In the genomic region with DNA sequence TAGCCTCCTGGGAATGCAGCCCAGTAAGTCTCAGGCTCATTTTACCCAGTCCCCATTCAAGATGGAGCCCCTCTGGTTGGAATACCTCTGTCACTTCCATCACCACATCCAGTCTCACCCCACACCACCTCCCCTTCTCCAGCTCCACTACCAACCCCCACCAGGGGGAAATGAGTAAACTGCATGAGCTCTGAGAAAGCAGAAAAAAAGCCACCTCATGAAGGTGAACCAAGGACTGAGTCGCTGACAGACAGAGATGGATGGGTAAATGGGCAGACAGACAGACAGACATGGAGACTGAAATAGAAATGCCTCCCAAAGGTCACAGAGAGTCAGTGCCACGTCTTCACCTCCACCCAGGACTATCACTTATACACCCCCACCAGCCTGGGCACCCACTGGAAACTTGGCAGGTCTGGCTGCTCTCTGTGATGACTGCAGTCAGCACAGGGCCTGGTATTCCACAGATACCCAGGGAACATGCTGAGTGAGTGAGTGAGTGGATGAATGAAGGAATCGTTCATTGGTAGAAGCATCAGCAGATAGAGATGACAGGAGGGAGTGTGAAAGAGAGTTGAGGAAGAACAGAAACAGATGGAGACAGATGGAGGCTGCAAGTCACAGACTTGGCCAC, we compare ENCODE assay signal across 15 cellular contexts. TPM values are rescaled to one million over a fixed set of nuclear protein-coding genes. Genes with fewer than 3 reads are reported as not detected.
DNase-seq lines count a peak whose midpoint lies in the region; ATAC-seq and TF ChIP-seq lines count a peak whose summit lies in the region.
"Had no signal": no experiment of that assay in that cellular context is flagged by ENCODE, and none has a peak within 500 bp of the region (broad histone marks: within the 10 kb centered on the region; RNA-seq: fewer than 3 reads in every experiment).

No MANE protein-coding gene starts in this region.

- DNase-seq in activated naive CD4-positive, alpha-beta T cell treated with anti-CD3 and anti-CD28 coated beads, Interleukin-2, amount 10 ng/mL, durations not matched to agents 7 days and 5 days = no peak
- no peak for DNase-seq in activated naive CD4-positive, alpha-beta T cell treated with anti-CD3 and anti-CD28 coated beads, Interleukin-2, amount 50 U/mL, for 16 hours
- DNase-seq in SK-N-SH = no peak
- no peak for DNase-seq in esophagus muscularis mucosa (ENCODE audit: extremely low spot score)
- no peak for DNase-seq in stimulated activated effector memory CD8-positive, alpha-beta T cell treated with anti-CD3 and anti-CD28 coated beads, Interleukin-12 subunit alpha, Interleukin-12 subunit beta, amount 100 ng/mL, for 72 hours (ENCODE audit: low spot score in 2 of 2)
- DNase-seq in effector CD8-positive, alpha-beta T cell (lab: John Stamatoyannopoulos, UW) = no peak
- DNase-seq: activated gamma-delta T cell treated with Interleukin-2 at 50 U/mL for 16 hours, foreskin melanocyte, left colon, NCI-H2029, SJCRH30 had no signal

- no peaks in the 10 kb centered on the region for H4K20me1 ChIP-seq in SK-N-SH (ENCODE audit: insufficient read depth)

- peak overlapping the region; percentile 29 for H3K27ac Mint-ChIP-seq in activated naive CD4-positive, alpha-beta T cell treated with anti-CD3 and anti-CD28 coated beads, Interleukin-2, amount 10 ng/mL, durations not matched to agents 7 days and 5 days
- H3K27ac Mint-ChIP-seq in stimulated activated effector memory CD8-positive, alpha-beta T cell treated with anti-CD3 and anti-CD28 coated beads, Interleukin-12 subunit alpha, Interleukin-12 subunit beta, amount 100 ng/mL, for 72 hours = peak overlapping the region; percentile 89
- H3K27ac Mint-ChIP-seq in stimulated activated memory B cell treated with anti-CD40 and anti-IgM and Interleukin-4, amounts not matched to agents 10 μg/mL and 1 μg/mL and 100 μg/mL, for 72 hours = no peak overlapping the region

- POLR2A ChIA-PET in SK-N-SH (lab: Yijun Ruan, JAX) = no interaction called here

- peaks cover 31 to 50% of the 10 kb centered on the region in 2 experiments; a peak in 3 of 4 replicates for H3K4me1 ChIP-seq in SK-N-SH (ENCODE audit: control insufficient read depth in 1 of 2, insufficient read depth in 2 of 2, low read depth in 1 of 2, low read length in 1 of 2)
- H3K4me1 ChIP-seq in esophagus muscularis mucosa = peaks cover 55 to 63% (median 61%) of the 10 kb centered on the region in 4 donors

- ATAC-seq in stimulated activated effector memory CD8-positive, alpha-beta T cell treated with anti-CD3 and anti-CD28 coated beads, Interleukin-12 subunit alpha, Interleukin-12 subunit beta, amount 100 ng/mL, for 72 hours = peak; percentile 27
- no peak for ATAC-seq in GM19351 (IDR thresholded peaks at IDR 0.05; ENCODE audit: unreplicated experiment)
- no peak for ATAC-seq in stimulated activated memory B cell treated with anti-CD40 and anti-IgM and Interleukin-4, amounts not matched to agents 10 μg/mL and 1 μg/mL and 100 μg/mL, for 72 hours
- ATAC-seq: left colon had no signal

- H3K9me3 ChIP-seq in SK-N-SH (no peaks in the 10 kb centered on the region), esophagus muscularis mucosa (no peaks in the 10 kb centered on the region)
- H3K9me3 ChIP-seq: SJCRH30 had no signal

- H3K27ac ChIP-seq in SK-N-SH (ENCODE audit: low read depth in 2 of 2, low read length in 1 of 2) (peak overlapping the region in 1 of 2 experiments; percentile 93; a peak in 2 of 4 replicates), esophagus muscularis mucosa (replicated peaks in 1 of 4) (peak overlapping the region; percentile 92 to 96 (median 94))

- peaks cover 0 to 13% of the 10 kb centered on the region in 2 experiments for H3K36me3 ChIP-seq in SK-N-SH (replicated peaks in 1 of 2; ENCODE audit: control insufficient read depth in 1 of 2, insufficient read depth in 2 of 2, low read length in 1 of 2)
- H3K36me3 ChIP-seq in esophagus muscularis mucosa = peaks cover 0 to 6% (median 0%) of the 10 kb centered on the region in 4 donors
- H3K36me3 ChIP-seq: SJCRH30 had no signal

- H3K27me3 Mint-ChIP-seq in activated naive CD4-positive, alpha-beta T cell treated with anti-CD3 and anti-CD28 coated beads, Interleukin-2, amount 10 ng/mL, durations not matched to agents 7 days and 5 days = peaks cover 19% of the 10 kb centered on the region
- H3K27me3 Mint-ChIP-seq in stimulated activated memory B cell treated with anti-CD40 and anti-IgM and Interleukin-4, amounts not matched to agents 10 μg/mL and 1 μg/mL and 100 μg/mL, for 72 hours = no peaks in the 10 kb centered on the region

- H3K27me3 ChIP-seq in SK-N-SH (ENCODE audit: insufficient read depth) (no peaks in the 10 kb centered on the region), esophagus muscularis mucosa (no peaks in the 10 kb centered on the region)
- H3K27me3 ChIP-seq: SJCRH30 had no signal

- H3K9me2 ChIP-seq in SK-N-SH = no peaks in the 10 kb centered on the region

- H3K4me3 Mint-ChIP-seq in activated naive CD4-positive, alpha-beta T cell treated with anti-CD3 and anti-CD28 coated beads, Interleukin-2, amount 10 ng/mL, durations not matched to agents 7 days and 5 days = no peak overlapping the region
- peak overlapping the region; percentile 43 for H3K4me3 Mint-ChIP-seq in stimulated activated effector memory CD8-positive, alpha-beta T cell treated with anti-CD3 and anti-CD28 coated beads, Interleukin-12 subunit alpha, Interleukin-12 subunit beta, amount 100 ng/mL, for 72 hours
- no peak overlapping the region for H3K4me3 Mint-ChIP-seq in stimulated activated memory B cell treated with anti-CD40 and anti-IgM and Interleukin-4, amounts not matched to agents 10 μg/mL and 1 μg/mL and 100 μg/mL, for 72 hours

- TF ChIP-seq EP300 in SK-N-SH (IDR thresholded peaks at IDR 0.05; ENCODE audit: borderline replicate concordance in 1 of 2, low read depth in 1 of 2, low read length in 1 of 2) = no peak
- TF ChIP-seq EP300 in esophagus muscularis mucosa (IDR thresholded peaks at IDR 0.05) = no peak

- H3K4me2 ChIP-seq in SK-N-SH = peak overlapping the region; percentile 82

- peaks cover 37% of the 10 kb centered on the region for H3F3A ChIP-seq in SK-N-SH (replicated peaks; ENCODE audit: insufficient read depth)

- peak overlapping the region; percentile 73 for H3K9ac ChIP-seq in SK-N-SH

- TF ChIP-seq POLR2A in esophagus muscularis mucosa (IDR thresholded peaks at IDR 0.05; ENCODE audit: low read depth) = no peak

- H3K9me3 Mint-ChIP-seq in activated naive CD4-positive, alpha-beta T cell treated with anti-CD3 and anti-CD28 coated beads, Interleukin-2, amount 10 ng/mL, durations not matched to agents 7 days and 5 days = peaks cover 15% of the 10 kb centered on the region
- H3K9me3 Mint-ChIP-seq in stimulated activated effector memory CD8-positive, alpha-beta T cell treated with anti-CD3 and anti-CD28 coated beads, Interleukin-12 subunit alpha, Interleukin-12 subunit beta, amount 100 ng/mL, for 72 hours = peaks cover 4% of the 10 kb centered on the region
- H3K9me3 Mint-ChIP-seq in stimulated activated memory B cell treated with anti-CD40 and anti-IgM and Interleukin-4, amounts not matched to agents 10 μg/mL and 1 μg/mL and 100 μg/mL, for 72 hours = peaks cover 5% of the 10 kb centered on the region

- no peak for TF ChIP-seq RAD21 in SK-N-SH (IDR thresholded peaks at IDR 0.05; ENCODE audit: low read length)

- H3K79me2 ChIP-seq in SK-N-SH (ENCODE audit: insufficient read depth) = peaks cover 56% of the 10 kb centered on the region

- CTCF ChIA-PET in activated naive CD4-positive, alpha-beta T cell treated with anti-CD3 and anti-CD28 coated beads, Interleukin-2, amount 10 ng/mL, durations not matched to agents 7 days and 5 days (lab: Charles Lee) = interaction anchor here (3.7 kb wide), 1 partner anchor 13 kb away, joined by 19 read pairs; no protein-coding TSS in a partner anchor
- CTCF ChIA-PET in SK-N-SH (lab: Yijun Ruan, JAX) = interaction anchor here (1.1 to 5.9 kb wide), 3 partner anchors 12 to 217 kb away, joined by 3 to 51 read pairs (median 4); no protein-coding TSS in a partner anchor

- TF ChIP-seq CTCF in SK-N-SH (IDR thresholded peaks at IDR 0.05) (no peak), esophagus muscularis mucosa (IDR thresholded peaks at IDR 0.05) (no peak)

- H3K36me3 Mint-ChIP-seq in activated naive CD4-positive, alpha-beta T cell treated with anti-CD3 and anti-CD28 coated beads, Interleukin-2, amount 10 ng/mL, durations not matched to agents 7 days and 5 days = peaks cover 22% of the 10 kb centered on the region
- peaks cover 18% of the 10 kb centered on the region for H3K36me3 Mint-ChIP-seq in stimulated activated effector memory CD8-positive, alpha-beta T cell treated with anti-CD3 and anti-CD28 coated beads, Interleukin-12 subunit alpha, Interleukin-12 subunit beta, amount 100 ng/mL, for 72 hours
- H3K36me3 Mint-ChIP-seq in stimulated activated memory B cell treated with anti-CD40 and anti-IgM and Interleukin-4, amounts not matched to agents 10 μg/mL and 1 μg/mL and 100 μg/mL, for 72 hours = peaks cover 15% of the 10 kb centered on the region

- intact Hi-C loops in esophagus muscularis mucosa (cut with DNase I) = no loop called here

- H3K4me1 Mint-ChIP-seq in activated naive CD4-positive, alpha-beta T cell treated with anti-CD3 and anti-CD28 coated beads, Interleukin-2, amount 10 ng/mL, durations not matched to agents 7 days and 5 days = peaks cover 54% of the 10 kb centered on the region
- H3K4me1 Mint-ChIP-seq in stimulated activated effector memory CD8-positive, alpha-beta T cell treated with anti-CD3 and anti-CD28 coated beads, Interleukin-12 subunit alpha, Interleukin-12 subunit beta, amount 100 ng/mL, for 72 hours = peaks cover 48% of the 10 kb centered on the region
- peaks cover 42% of the 10 kb centered on the region for H3K4me1 Mint-ChIP-seq in stimulated activated memory B cell treated with anti-CD40 and anti-IgM and Interleukin-4, amounts not matched to agents 10 μg/mL and 1 μg/mL and 100 μg/mL, for 72 hours

- H2AFZ ChIP-seq in SK-N-SH (ENCODE audit: low read depth) = peak overlapping the region; percentile 31; the same call in 1 of the 2 replicates

- WGBS in SK-N-SH (ENCODE audit: low lambda C conversion rate) = 37% methylated on average over 3 of the region's 3 CpGs
- WGBS in esophagus muscularis mucosa = 64% methylated on average over 2 of the region's 3 CpGs

- no peak overlapping the region for H3K4me3 ChIP-seq in SK-N-SH (ENCODE audit: low read depth in 2 of 2, low read length in 1 of 2)
- H3K4me3 ChIP-seq in esophagus muscularis mucosa = no peak overlapping the region
- H3K4me3 ChIP-seq: skin epidermis had no signal

TF ChIP-seq in SK-N-SH, 30 proteins besides CTCF, POLR2A, EP300 and RAD21 (continues in another document):
- TF ChIP-seq YY1 (IDR thresholded peaks at IDR 0.05; ENCODE audit: low read depth) = peak; percentile 42; the same call in 1 of the 2 replicates

RNA-seq across cellular contexts. Expression of a gene that starts 4.9 kb away (rescaled TPM):
- 37.5 and 50.3 TPM in 2 replicates for polyA plus RNA-seq in SK-N-SH (2012; rRNA removed)
- 36.5 and 50.1 TPM in 2 replicates for polyA plus RNA-seq in SK-N-SH (2012; cell fraction: cytosol; rRNA removed)
- 52.4 and 60.2 TPM in 2 replicates for polyA plus RNA-seq in SK-N-SH (2012; cell fraction: nucleus; rRNA removed)
- total RNA-seq in esophagus muscularis mucosa = 10 to 100 TPM; 19.7 to 84.3 (median 39.1) TPM

RNA-seq across cellular contexts. Expression of a gene that starts 48.0 kb away (rescaled TPM):
- polyA plus RNA-seq in SK-N-SH (2012; rRNA removed) = not detected in 2 replicates
- not detected in 2 replicates for polyA plus RNA-seq in SK-N-SH (2012; cell fraction: cytosol; rRNA removed)
- not detected in 2 replicates for polyA plus RNA-seq in SK-N-SH (2012; cell fraction: nucleus; rRNA removed)
- not detected for total RNA-seq in esophagus muscularis mucosa
- total RNA-seq: left colon, SJCRH30 had no signal
- polyA plus RNA-seq: neural cell had no signal
